ENCODE assay signal across 11 cellular contexts in genomic region chr12:27595231-27595642, GRCh38.
A peak's percentile ranks its signal among the peaks of the same experiment; 100 is the strongest.
DNase-seq lines count a peak whose midpoint lies in the region; ATAC-seq, FAIRE-seq and TF ChIP-seq lines count a peak whose summit lies in the region.
"Had no signal": no experiment of that assay in that cellular context is flagged by ENCODE, and none has a peak within 500 bp of the region (broad histone marks: within the 10 kb centered on the region; RNA-seq: fewer than 3 reads in every experiment).

No MANE protein-coding gene starts in this region.

- H3K27ac Mint-ChIP-seq in astrocyte (ENCODE audit: unreplicated experiment) (peak overlapping the region; percentile 95), progenitor cell of endocrine pancreas (no peak overlapping the region)

- no peaks in the 10 kb centered on the region for H3K27me3 ChIP-seq in astrocyte (ENCODE audit: insufficient read depth, low read length)
- H3K27me3 ChIP-seq in right cardiac atrium (ENCODE audit: control insufficient read depth, insufficient read depth): no peaks in the 10 kb centered on the region
- H3K27me3 ChIP-seq: tibial nerve had no signal

- H3K4me1 Mint-ChIP-seq in astrocyte (ENCODE audit: low read depth, unreplicated experiment): peaks cover 25% of the 10 kb centered on the region
- peaks cover 14% of the 10 kb centered on the region for H3K4me1 Mint-ChIP-seq in progenitor cell of endocrine pancreas (ENCODE audit: low read depth)

- H3K27ac ChIP-seq in astrocyte (ENCODE audit: low read depth, low read length): peak overlapping the region; percentile 57
- peak overlapping the region; percentile 94 for H3K27ac ChIP-seq in right cardiac atrium (ENCODE audit: low read length)

- intact Hi-C loops in right cardiac atrium (cut with DNase I): no loop called here

- no peak overlapping the region for H2AFZ ChIP-seq in astrocyte (ENCODE audit: low read depth, low read length)

- H3K4me2 ChIP-seq in astrocyte (ENCODE audit: low read length): peak overlapping the region; percentile 34

- peaks cover 26% of the 10 kb centered on the region for H4K20me1 ChIP-seq in astrocyte (ENCODE audit: insufficient read depth, low read length)

- H3K36me3 Mint-ChIP-seq in astrocyte (ENCODE audit: low read depth, unreplicated experiment) (peaks cover 27% of the 10 kb centered on the region), progenitor cell of endocrine pancreas (ENCODE audit: insufficient read depth) (peaks cover 25% of the 10 kb centered on the region)

- peaks cover 3% of the 10 kb centered on the region for H3K9me3 Mint-ChIP-seq in astrocyte (ENCODE audit: unreplicated experiment)
- peaks cover 9% of the 10 kb centered on the region for H3K9me3 Mint-ChIP-seq in progenitor cell of endocrine pancreas (ENCODE audit: low read depth)

- WGBS in right cardiac atrium: 58% methylated on average over 16 of the region's 16 CpGs

- H3K4me1 ChIP-seq in astrocyte (ENCODE audit: insufficient read depth, low read length) (peaks cover 23% of the 10 kb centered on the region), right cardiac atrium (ENCODE audit: control insufficient read depth, insufficient read depth, low read length) (peaks cover 18% of the 10 kb centered on the region)

- no peaks in the 10 kb centered on the region for H3K36me3 ChIP-seq in astrocyte (ENCODE audit: insufficient read depth, low read length)
- H3K36me3 ChIP-seq: tibial nerve had no signal

- no peak for TF ChIP-seq CTCF in astrocyte (IDR thresholded peaks at IDR 0.05; ENCODE audit: insufficient read depth, low read depth, low read length)
- TF ChIP-seq CTCF in progenitor cell of endocrine pancreas (IDR thresholded peaks at IDR 0.05; ENCODE audit: unreplicated experiment): no peak

- FAIRE-seq in astrocyte (lab: Jason Lieb, UNC): peak; percentile 23

- peaks cover 81% of the 10 kb centered on the region for H3K79me2 ChIP-seq in astrocyte (ENCODE audit: insufficient read depth, low read length)

- no peaks in the 10 kb centered on the region for H3K27me3 Mint-ChIP-seq in astrocyte (ENCODE audit: low read depth, unreplicated experiment)
- no peaks in the 10 kb centered on the region for H3K27me3 Mint-ChIP-seq in progenitor cell of endocrine pancreas

- H3K4me3 ChIP-seq in astrocyte (ENCODE audit: insufficient read depth, low read depth, low read length): no peak overlapping the region
- H3K4me3 ChIP-seq in right cardiac atrium (ENCODE audit: low read length): no peak overlapping the region
- H3K4me3 ChIP-seq: lung had no signal

- DNase-seq in G401 (ENCODE audit: low spot score): peak; percentile 41
- peak; percentile 86 for DNase-seq in astrocyte (ENCODE audit: low read depth)
- peak in 2 of 3 donors; percentile 66 to 69 for DNase-seq in right cardiac atrium
- peak; percentile 75 for DNase-seq in renal cortical epithelial cell (ENCODE audit: low read depth)
- no peak for DNase-seq in progenitor cell of endocrine pancreas (ENCODE audit: low spot score, unreplicated experiment)
- DNase-seq in iPS-NIHi7 (ENCODE audit: extremely low spot score): no peak
- no peak for DNase-seq in NCI-H2029 treated with DMSO at 0.1 percent for 48 hours (lab: John Stamatoyannopoulos, UW)
- DNase-seq: OCI-M1 had no signal

- in situ Hi-C loops in G401 (cut with HindIII; ENCODE audit: low sequenced_read_pairs): no loop called here

- H3K9ac ChIP-seq in astrocyte (ENCODE audit: low read length): peak overlapping the region; percentile 41

- ATAC-seq in right cardiac atrium (peak; percentile 68 to 78), GM19397 (IDR thresholded peaks at IDR 0.05; ENCODE audit: unreplicated experiment) (no peak)

- H3K4me3 Mint-ChIP-seq in astrocyte (ENCODE audit: unreplicated experiment): peak overlapping the region; percentile 25
- no peak overlapping the region for H3K4me3 Mint-ChIP-seq in progenitor cell of endocrine pancreas (ENCODE audit: low read depth)

- no peaks in the 10 kb centered on the region for H3K9me3 ChIP-seq in astrocyte (ENCODE audit: insufficient read depth, low read depth, low read length)
- no peaks in the 10 kb centered on the region for H3K9me3 ChIP-seq in right cardiac atrium (ENCODE audit: control insufficient read depth, low read length)
- H3K9me3 ChIP-seq: tibial nerve had no signal

Comparison
In these comparisons a context has a peak if more than half of its experiments do, and no peak if none do; other contexts are left out.
1. DNase-seq: peak in G401 (single experiment), astrocyte (single experiment), right cardiac atrium (2 of 3) and renal cortical epithelial cell (single experiment); none in progenitor cell of endocrine pancreas (single experiment), iPS-NIHi7 (single experiment) and NCI-H2029 treated with DMSO at 0.1 percent for 48 hours (single experiment).